In genomic region chr5:91379602-91380490, GRCh38 we compare ENCODE assay signal across 1 cellular context.
TF ChIP-seq lines count a peak whose summit lies in the region.

No MANE protein-coding gene starts in this region.

TF ChIP-seq in HepG2, 621 proteins besides CTCF, POLR2A, EP300 and RAD21 (continued from another document and continues in another):
- TF ChIP-seq HMGXB3 (CRISPR knock-in tag; IDR thresholded peaks at IDR 0.05; ENCODE audit: borderline replicate concordance) (no peak), RFX3 (CRISPR knock-in tag; IDR thresholded peaks at IDR 0.05) (no peak), SSRP1 (CRISPR knock-in tag; IDR thresholded peaks at IDR 0.05) (no peak), ZNF687 (CRISPR knock-in tag; IDR thresholded peaks at IDR 0.05) (peak; percentile 58), ZNF784 (CRISPR knock-in tag; IDR thresholded peaks at IDR 0.05; ENCODE audit: borderline replicate concordance) (no peak), ZFP82 (CRISPR knock-in tag; IDR thresholded peaks at IDR 0.05; ENCODE audit: borderline replicate concordance) (no peak), PPARG (CRISPR knock-in tag; conservative IDR thresholded peaks at IDR 0.05) (no peak), BHLHE40 (IDR thresholded peaks at IDR 0.05; ENCODE audit: low read length) (no peak; the same call in 1 of the 2 replicates), CSRNP2 (CRISPR knock-in tag; conservative IDR thresholded peaks at IDR 0.05; ENCODE audit: low read depth) (no peak), NCOA2 (CRISPR knock-in tag; IDR thresholded peaks at IDR 0.05) (no peak), IKZF1 (IDR thresholded peaks at IDR 0.05) (no peak), KLF11 (CRISPR knock-in tag; IDR thresholded peaks at IDR 0.05) (no peak), ZNF513 (CRISPR knock-in tag; conservative IDR thresholded peaks at IDR 0.05) (no peak), ZNF441 (CRISPR knock-in tag; IDR thresholded peaks at IDR 0.05; ENCODE audit: borderline replicate concordance) (peak; percentile 69), YEATS4 (CRISPR knock-in tag; IDR thresholded peaks at IDR 0.05; ENCODE audit: borderline replicate concordance) (peak; percentile 65; the same call in 1 of the 2 replicates), ARID3A (IDR thresholded peaks at IDR 0.05; ENCODE audit: low read depth, low read length) (no peak), ZNF850 (CRISPR knock-in tag; conservative IDR thresholded peaks at IDR 0.05) (no peak), JUND (CRISPR knock-in tag; IDR thresholded peaks at IDR 0.05) (no peak), THAP7 (CRISPR knock-in tag; IDR thresholded peaks at IDR 0.05) (no peak), ZNF644 (CRISPR knock-in tag; IDR thresholded peaks at IDR 0.05; ENCODE audit: low read depth) (no peak), GATAD1 (CRISPR knock-in tag; IDR thresholded peaks at IDR 0.05) (peak; percentile 36; the same call in 1 of the 2 replicates), ARID5B (CRISPR knock-in tag; IDR thresholded peaks at IDR 0.05) (no peak; the same call in 1 of the 2 replicates), JUN (CRISPR knock-in tag; IDR thresholded peaks at IDR 0.05) (no peak), ZHX2 (IDR thresholded peaks at IDR 0.05; ENCODE audit: low read depth) (no peak), ZHX2 (CRISPR knock-in tag; IDR thresholded peaks at IDR 0.05; ENCODE audit: borderline replicate concordance) (no peak), NR2F6 (IDR thresholded peaks at IDR 0.05) (no peak), NR2F6 (CRISPR knock-in tag; IDR thresholded peaks at IDR 0.05) (no peak), ZNF382 (CRISPR knock-in tag; IDR thresholded peaks at IDR 0.05; ENCODE audit: borderline replicate concordance) (no peak), SMC3 (IDR thresholded peaks at IDR 0.05; ENCODE audit: low read length) (no peak)
